ENCODE assay signal across 27 cellular contexts in the genomic region with DNA sequence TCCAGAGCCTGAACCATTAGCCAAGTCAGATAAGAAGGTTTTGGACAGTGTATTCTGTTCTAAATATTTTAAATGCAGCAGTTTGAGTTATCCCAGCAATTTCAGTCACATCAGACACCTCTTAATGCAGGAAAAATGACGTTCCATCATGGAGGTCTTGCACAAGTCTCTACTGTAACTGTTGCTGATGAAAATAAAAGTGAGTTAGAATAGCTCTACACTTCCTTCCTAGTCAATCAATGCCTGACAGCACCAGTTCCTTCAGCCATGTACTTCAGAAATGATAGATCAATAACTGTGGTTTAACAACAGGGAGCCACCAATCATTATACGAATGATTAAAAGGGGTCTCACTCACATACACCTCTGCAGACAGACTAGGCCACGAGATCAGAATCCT.
"Had no signal": no experiment of that assay in that cellular context is flagged by ENCODE, and none has a peak within 500 bp of the region (broad histone marks: within the 10 kb centered on the region; RNA-seq: fewer than 3 reads in every experiment).

No MANE protein-coding gene starts in this region.

- FAIRE-seq: keratinocyte had no signal

- H3K36me3 ChIP-seq: cardiac muscle cell, colonic mucosa, gastrocnemius medialis, right lobe of liver, thoracic aorta, upper lobe of right lung had no signal

- H3K4me3 Mint-ChIP-seq: activated naive CD8-positive, alpha-beta T cell; natural killer cell had no signal

- H3K36me3 Mint-ChIP-seq: activated naive CD8-positive, alpha-beta T cell; natural killer cell had no signal

- H3K4me1 ChIP-seq: body of pancreas, colonic mucosa, upper lobe of right lung had no signal

- H3K27me3 ChIP-seq: body of pancreas, colonic mucosa, gastrocnemius medialis, right lobe of liver, upper lobe of right lung had no signal

- H3K9me3 Mint-ChIP-seq: natural killer cell had no signal

- H3K27me3 Mint-ChIP-seq: activated naive CD8-positive, alpha-beta T cell had no signal

- H3K27ac Mint-ChIP-seq: activated naive CD8-positive, alpha-beta T cell; natural killer cell had no signal

- H3K27ac ChIP-seq: body of pancreas, cardiac muscle cell, gastrocnemius medialis, thoracic aorta, upper lobe of right lung had no signal

- H3K4me3 ChIP-seq: body of pancreas, cardiac muscle cell, colonic mucosa, gastrocnemius medialis, skin epidermis had no signal

- H3K9me3 ChIP-seq: body of pancreas, colonic mucosa, gastrocnemius medialis, right lobe of liver, thoracic aorta, upper lobe of right lung had no signal

- DNase-seq: activated CD4-positive, alpha-beta T cell treated with anti-CD3 and anti-CD28 coated beads for 4 hours; activated CD4-positive, alpha-beta T cell treated with anti-CD3 and anti-CD28 coated beads, Interleukin-2, amount 50 U/mL, for 4 hours; activated effector memory CD4-positive, alpha-beta T cell treated with Interleukin-2 at 50 U/mL for 16 hours; activated naive CD4-positive, alpha-beta T cell treated with Interleukin-2 at 50 U/mL for 16 hours; activated T-cell treated with anti-CD3 and anti-CD28 coated beads for 4 hours; aorta; body of pancreas; cerebellar nuclear complex; colonic mucosa; effector CD8-positive, alpha-beta T cell; erythroblast; gastrocnemius medialis; glutamatergic neuron; left colon; mammary epithelial cell; midbrain; natural killer cell; right lobe of liver; stimulated activated CD4-positive, alpha-beta T cell treated with anti-CD3 and anti-CD28 coated beads, Interleukin-12 subunit alpha, Interleukin-12 subunit beta, amount 100 ng/mL, for 4 hours; stimulated activated CD4-positive, alpha-beta T cell treated with anti-CD3 and anti-CD28 coated beads, Interleukin-4, amount 100 ng/mL, for 1 hour; stimulated activated naive CD8-positive, alpha-beta T cell treated with anti-CD3 and anti-CD28 coated beads, Interleukin-15, Interleukin-2, amounts not matched to agents 100 U/mL and 50 U/mL, for 24 hours; upper lobe of right lung had no signal

- ATAC-seq: gastrocnemius medialis; left colon; natural killer cell; stimulated activated naive CD8-positive, alpha-beta T cell treated with anti-CD3 and anti-CD28 coated beads, Interleukin-15, Interleukin-2, amounts not matched to agents 100 U/mL and 50 U/mL, for 24 hours; upper lobe of right lung had no signal
